ENCODE assay signal across 7 cellular contexts in genomic region chr12:110355080-110355479, GRCh38. TPM values are rescaled to one million over a fixed set of nuclear protein-coding genes. Genes with fewer than 3 reads are reported as not detected.
DNase-seq lines count a peak whose midpoint lies in the region; ATAC-seq and TF ChIP-seq lines count a peak whose summit lies in the region.

No MANE protein-coding gene starts in this region.

- H3K36me3 ChIP-seq in DND-41 (ENCODE audit: insufficient read depth, low read length): peaks cover 4% of the 10 kb centered on the region; the same call in 1 of the 2 replicates
- H3K36me3 ChIP-seq in HEK293 (ENCODE audit: control insufficient read depth in 2 of 2, insufficient read depth in 1 of 2, low read length in 2 of 2): peaks cover 0 to 16% of the 10 kb centered on the region in 2 experiments; a peak in 2 of 3 replicates
- peaks cover 14% of the 10 kb centered on the region for H3K36me3 ChIP-seq in WERI-Rb-1

- no peak overlapping the region for H3K4me2 ChIP-seq in DND-41 (ENCODE audit: insufficient read depth, low read length)

- no peaks in the 10 kb centered on the region for H4K20me1 ChIP-seq in DND-41 (ENCODE audit: insufficient read depth, low read length)

- DNase-seq in DND-41 (peak; percentile 29), WERI-Rb-1 (no peak), iPS-NIHi7 (ENCODE audit: extremely low spot score) (peak; percentile 85), ureter (ENCODE audit: low spot score) (no peak)

- H2AFZ ChIP-seq in DND-41 (ENCODE audit: low read depth, low read length): peak overlapping the region; percentile 7; the same call in 1 of the 2 replicates

- H3K27ac ChIP-seq in DND-41 (ENCODE audit: low read length) (no peak overlapping the region), HEK293 (ENCODE audit: extremely low read depth, low read depth, low read length) (no peak overlapping the region), WERI-Rb-1 (no peak overlapping the region)

- H3K79me2 ChIP-seq in DND-41 (ENCODE audit: insufficient read depth, low read length): no peaks in the 10 kb centered on the region

- CTCF ChIA-PET in HEK293 (lab: Yijun Ruan, JAX): no interaction called here

- no peaks in the 10 kb centered on the region for H3K9me3 ChIP-seq in DND-41 (ENCODE audit: insufficient read depth, low read length, severe bottlenecking)
- H3K9me3 ChIP-seq in HEK293 (ENCODE audit: control insufficient read depth, insufficient read depth, low read depth, low read length): no peaks in the 10 kb centered on the region
- H3K9me3 ChIP-seq in WERI-Rb-1 (ENCODE audit: severe bottlenecking): no peaks in the 10 kb centered on the region

- H3K4me3 ChIP-seq in DND-41 (ENCODE audit: low read depth in 1 of 2, low read length in 2 of 2) (no peak overlapping the region), HEK293 (ENCODE audit: low read depth, low read length) (no peak overlapping the region), WERI-Rb-1 (ENCODE audit: low read depth, low read length) (no peak overlapping the region)

- H3K4me1 ChIP-seq in DND-41 (ENCODE audit: insufficient read depth, low read length) (no peaks in the 10 kb centered on the region), HEK293 (ENCODE audit: control insufficient read depth, insufficient read depth, low read length) (no peaks in the 10 kb centered on the region)

- peak; percentile 67 for ATAC-seq in DND-41 (ENCODE audit: insufficient read depth, low read depth)
- ATAC-seq in GM18868 (IDR thresholded peaks at IDR 0.05; ENCODE audit: unreplicated experiment): no peak
- no peak for ATAC-seq in GM19035 (IDR thresholded peaks at IDR 0.05; ENCODE audit: unreplicated experiment)

- no peaks in the 10 kb centered on the region for H3K27me3 ChIP-seq in DND-41 (ENCODE audit: insufficient read depth, low read length, poor library complexity)
- no peaks in the 10 kb centered on the region for H3K27me3 ChIP-seq in WERI-Rb-1 (ENCODE audit: insufficient read depth, low read depth, severe bottlenecking)

- POLR2A ChIA-PET in HEK293 (lab: Yijun Ruan, JAX): no interaction called here

- H3K9ac ChIP-seq in DND-41 (ENCODE audit: low read depth, low read length): no peak overlapping the region

- TF ChIP-seq CTCF in DND-41 (IDR thresholded peaks at IDR 0.05; ENCODE audit: borderline replicate concordance, extremely low read depth, low read length, poor library complexity, severe bottlenecking): peak; percentile 68
- TF ChIP-seq CTCF in HEK293 (tag by site-specific recombination; IDR thresholded peaks at IDR 0.05): peak; percentile 44
- peak; percentile 58 for TF ChIP-seq CTCF in WERI-Rb-1 (IDR thresholded peaks at IDR 0.05; ENCODE audit: low read depth, low read length)

TF ChIP-seq in HEK293, 187 proteins besides CTCF, POLR2A, EP300 and RAD21:
- TF ChIP-seq KLF1 (tag by site-specific recombination; IDR thresholded peaks at IDR 0.05) (no peak), PRDM10 (tag by site-specific recombination; IDR thresholded peaks at IDR 0.05) (peak; percentile 38; the same call in 1 of the 2 replicates)

RNA-seq across cellular contexts. Expression of gene ANAPC7, which starts 48.4 kb away (rescaled TPM):
- total RNA-seq in ureter: 104 TPM

Comparison
In these comparisons a context has a peak if more than half of its experiments do, and no peak if none do; other contexts are left out.
1. DNase-seq: peak in DND-41 (single experiment) and iPS-NIHi7 (single experiment); none in WERI-Rb-1 (single experiment) and ureter (single experiment).
2. Peak in every context shown above with its lines, with median percentiles within 50 percentile points of each other: CTCF ChIP-seq.